8 cellular contexts compared by ENCODE assay signal in the genomic region with DNA sequence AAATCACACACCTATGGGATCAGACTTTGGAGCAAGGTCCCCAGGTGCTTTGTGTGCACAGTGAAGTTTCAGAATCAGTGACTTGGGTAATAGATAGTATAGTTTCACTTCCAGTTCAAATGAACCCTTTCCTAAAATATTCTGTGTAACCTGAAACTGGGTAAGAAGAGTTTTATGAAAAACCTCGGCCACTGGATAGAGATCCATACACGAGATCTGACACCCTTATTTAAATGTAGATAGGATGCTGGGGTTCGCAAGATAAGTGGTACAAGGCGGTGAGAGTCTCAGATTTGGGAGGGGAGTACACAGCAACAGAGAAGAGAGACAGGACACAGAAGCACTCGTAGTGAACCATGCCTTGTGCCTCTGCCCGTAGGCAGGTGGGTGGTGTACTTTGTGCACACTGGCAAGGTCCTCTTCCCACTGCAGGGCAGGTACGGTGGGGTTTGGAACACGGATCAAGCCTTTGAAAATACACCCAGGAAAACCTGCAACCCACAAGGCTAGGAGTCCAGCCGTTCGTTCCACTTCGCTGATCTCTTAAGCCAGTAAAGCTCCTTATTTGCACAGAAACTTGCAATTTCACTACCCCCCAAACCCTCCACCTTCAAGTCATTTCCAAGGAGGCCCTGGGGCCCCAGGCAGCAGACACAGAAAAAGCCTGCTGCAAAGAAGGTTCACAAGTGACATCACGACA.
DNase-seq lines count a peak whose midpoint lies in the region; ATAC-seq and TF ChIP-seq lines count a peak whose summit lies in the region.

No MANE protein-coding gene starts in this region.

- H3K4me1 ChIP-seq in heart left ventricle, result no peaks in the 10 kb centered on the region

- no peak overlapping the region for H3K4me3 ChIP-seq in heart left ventricle

- no peak for TF ChIP-seq CTCF in heart left ventricle (IDR thresholded peaks at IDR 0.05)

- H3K36me3 ChIP-seq in heart left ventricle, result no peaks in the 10 kb centered on the region

- intact Hi-C loops in heart left ventricle (cut with DNase I), result no loop called here

- TF ChIP-seq POLR2A in heart left ventricle (IDR thresholded peaks at IDR 0.05), result no peak

- 69 to 77% (median 73%) methylated on average over 12 of the region's 12 CpGs for WGBS in heart left ventricle, 4 donors

- peak; percentile 16 for DNase-seq in left kidney (ENCODE audit: low read depth, low spot score)
- no peak for DNase-seq in Kasumi-1 (lab: John Stamatoyannopoulos, UW)
- no peak for DNase-seq in heart left ventricle
- no peak for DNase-seq in glomerular visceral epithelial cell (ENCODE audit: extremely low spot score)
- no peak for DNase-seq in hepatic stellate cell (ENCODE audit: low spot score)

- peak; percentile 82 for ATAC-seq in GM18858 (IDR thresholded peaks at IDR 0.05; ENCODE audit: unreplicated experiment)
- peak; percentile 86 for ATAC-seq in GM21447 (IDR thresholded peaks at IDR 0.05; ENCODE audit: unreplicated experiment)
- peak; percentile 89 for ATAC-seq in HG03159 (IDR thresholded peaks at IDR 0.05; ENCODE audit: unreplicated experiment)
- no peak for ATAC-seq in heart left ventricle

- no peaks in the 10 kb centered on the region for H3K9me3 ChIP-seq in heart left ventricle

- H3K27ac ChIP-seq in heart left ventricle, result no peak overlapping the region

- peaks cover 0 to 25% (median 0%) of the 10 kb centered on the region in 9 donors for H3K27me3 ChIP-seq in heart left ventricle

Comparison
In these comparisons a context has a peak if more than half of its experiments do, and no peak if none do; other contexts are left out.
1. ATAC-seq: peak in GM18858 (single experiment), GM21447 (single experiment) and HG03159 (single experiment); none in heart left ventricle (0 of 4).